ENCODE assay signal across 25 cellular contexts in the genomic region with DNA sequence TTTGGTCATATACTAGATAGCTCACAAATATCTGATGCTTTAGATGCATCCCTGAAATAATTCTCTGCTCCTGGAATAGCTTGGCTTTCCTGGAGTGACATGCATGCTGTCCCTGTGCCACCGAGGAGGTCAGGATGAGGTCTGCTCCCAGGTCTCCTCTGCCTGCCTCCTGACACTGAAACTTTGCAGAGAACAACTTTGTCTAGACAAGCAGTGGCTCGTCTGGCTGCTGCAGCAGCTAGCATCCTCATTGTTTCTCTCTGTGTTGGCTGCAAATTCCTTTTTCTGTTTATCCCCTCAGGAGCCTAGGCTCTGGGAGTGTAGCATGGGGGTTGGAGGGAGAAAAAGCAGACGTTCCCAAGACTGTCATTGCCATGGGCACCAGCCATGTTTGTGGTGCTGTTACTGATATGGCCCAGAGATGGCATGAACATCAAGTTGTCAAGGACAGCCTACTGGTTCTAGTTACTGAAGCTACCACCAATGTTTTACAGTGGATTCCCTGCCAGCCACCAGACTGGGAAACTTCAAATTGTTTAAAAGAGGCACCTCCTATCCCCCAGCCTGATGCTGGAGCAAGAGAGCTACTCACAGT.
DNase-seq lines count a peak whose midpoint lies in the region; TF ChIP-seq lines count a peak whose summit lies in the region.
"Had no signal": no experiment of that assay in that cellular context is flagged by ENCODE, and none has a peak within 500 bp of the region (broad histone marks: within the 10 kb centered on the region; RNA-seq: fewer than 3 reads in every experiment).

No MANE protein-coding gene starts in this region.

- H3K27me3 ChIP-seq in mammary epithelial cell (ENCODE audit: insufficient read depth, low read length) = no peaks in the 10 kb centered on the region
- no peaks in the 10 kb centered on the region for H3K27me3 ChIP-seq in prostate gland (replicated peaks; ENCODE audit: insufficient read depth)
- no peaks in the 10 kb centered on the region for H3K27me3 ChIP-seq in transverse colon
- H3K27me3 ChIP-seq: BE2C, SJSA1 had no signal

- H3K4me1 Mint-ChIP-seq in MCF 10A (ENCODE audit: insufficient read depth, unreplicated experiment) = no peaks in the 10 kb centered on the region

- H3K4me1 ChIP-seq in mammary epithelial cell (ENCODE audit: insufficient read depth, low read length) (no peaks in the 10 kb centered on the region), prostate gland (replicated peaks) (no peaks in the 10 kb centered on the region), transverse colon (no peaks in the 10 kb centered on the region), OCI-LY7 (ENCODE audit: insufficient read depth, low read length, poor library complexity, severe bottlenecking) (no peaks in the 10 kb centered on the region)
- H3K4me1 ChIP-seq: BE2C, SJSA1 had no signal

- POLR2A ChIA-PET in MCF 10A (lab: Yijun Ruan, JAX) = no interaction called here
- POLR2A ChIA-PET in OCI-LY7 (lab: Charles Lee) = interaction anchor here (0.6 to 1.5 kb wide), 2 partner anchors 11 to 336 kb away, joined by 4 read pairs; no protein-coding TSS in a partner anchor

- dilution Hi-C loops in mammary epithelial cell (cut with HindIII; ENCODE audit: low sequenced_read_pairs) = no loop called here

- intact Hi-C loops in MCF 10A (cut with micrococcal nuclease) (loop anchor here (10.0 kb wide), 1 partner anchor 205 kb away; the partner anchor contains the start of gene LRIG1), mammary epithelial cell (cut with micrococcal nuclease) (no loop called here), prostate gland (cut with DNase I) (no loop called here), transverse colon (cut with DNase I; ENCODE audit: low total_unique reads) (loop anchor here (5.0 to 10.0 kb wide), 2 partner anchors 152 to 295 kb away; no protein-coding TSS in a partner anchor), OCI-LY7 (cut with micrococcal nuclease; ENCODE audit: unreplicated experiment) (no loop called here)

- no peaks in the 10 kb centered on the region for H3K9me3 Mint-ChIP-seq in MCF 10A (ENCODE audit: unreplicated experiment)
- H3K9me3 Mint-ChIP-seq: HFFc6 had no signal

- H2AFZ ChIP-seq in mammary epithelial cell (ENCODE audit: low read depth, low read length) = no peak overlapping the region
- H2AFZ ChIP-seq in OCI-LY7 (ENCODE audit: low read length) = no peak overlapping the region
- H2AFZ ChIP-seq: GM23248, PC-9 had no signal

- DNase-seq in MCF 10A (ENCODE audit: unreplicated experiment) (peak; percentile 8), mammary epithelial cell (no peak), islet precursor cell (peak; percentile 71), prostate gland (ENCODE audit: low spot score) (peak; percentile 17), transverse colon (no peak), MV-4-11 (lab: John Stamatoyannopoulos, UW) (no peak), NCI-H146 treated with DMSO at 0.1 percent for 48 hours (lab: John Stamatoyannopoulos, UW; ENCODE audit: unreplicated experiment) (no peak), OCI-LY7 (ENCODE audit: low spot score) (no peak)
- DNase-seq: 8988T, ACHN, BE2C, Calu3, DMS79 treated with DMSO at 0.1 percent for 48 hours, GM23248, HFFc6, Karpas-422, NCI-H1105 treated with DMSO at 0.1 percent for 48 hours, NCI-H146, NCI-H2029, NCI-H226, NCI-H524, NCI-H748 treated with DMSO at 0.1 percent for 48 hours, PC-9 had no signal

- TF ChIP-seq CTCF in MCF 10A (IDR thresholded peaks at IDR 0.05; ENCODE audit: unreplicated experiment) = no peak
- no peak for TF ChIP-seq CTCF in mammary epithelial cell (conservative IDR thresholded peaks at IDR 0.05 in 1 of 2, IDR thresholded peaks at IDR 0.05 in 1 of 2; ENCODE audit: extremely low read depth in 1 of 2, insufficient read depth in 1 of 2, low read depth in 1 of 2, low read length in 2 of 2)
- no peak for TF ChIP-seq CTCF in prostate gland (IDR thresholded peaks at IDR 0.05)
- no peak for TF ChIP-seq CTCF in transverse colon (IDR thresholded peaks at IDR 0.05)
- no peak for TF ChIP-seq CTCF in OCI-LY7 (conservative IDR thresholded peaks at IDR 0.05; ENCODE audit: low read length)

- no TSS peak for BruUV-seq in MCF 10A (replicated peaks; lab: Mats Ljungman, UMichigan)
- BruUV-seq in mammary epithelial cell (replicated peaks; lab: Mats Ljungman, UMichigan) = no TSS peak
- no TSS peak for BruUV-seq in OCI-LY7 (replicated peaks; lab: Mats Ljungman, UMichigan)

- TF ChIP-seq POLR2A in prostate gland (IDR thresholded peaks at IDR 0.05) (no peak), transverse colon (IDR thresholded peaks at IDR 0.05) (no peak)

- CTCF ChIA-PET in MCF 10A (lab: Yijun Ruan, JAX) (interaction anchor here (0.5 to 1.6 kb wide), 6 partner anchors 53 to 485 kb away, joined by 3 to 7 read pairs (median 4); no protein-coding TSS in a partner anchor), mammary epithelial cell (lab: Charles Lee; ENCODE audit: low non-redundant PET) (no interaction called here), OCI-LY7 (lab: Charles Lee; ENCODE audit: unreplicated experiment) (no interaction called here)

- H3K9me3 ChIP-seq in mammary epithelial cell (replicated peaks; ENCODE audit: insufficient read depth, low read length) (no peaks in the 10 kb centered on the region), prostate gland (no peaks in the 10 kb centered on the region), transverse colon (no peaks in the 10 kb centered on the region), OCI-LY7 (ENCODE audit: low read length) (no peaks in the 10 kb centered on the region)
- H3K9me3 ChIP-seq: BE2C, HAP-1, SJSA1 had no signal

- H3K4me3 Mint-ChIP-seq in MCF 10A (ENCODE audit: unreplicated experiment) = no peak overlapping the region
- H3K4me3 Mint-ChIP-seq: HFFc6 had no signal

- H3K36me3 Mint-ChIP-seq in MCF 10A (ENCODE audit: insufficient read depth, unreplicated experiment) = no peaks in the 10 kb centered on the region

- no peak overlapping the region for H3K4me3 ChIP-seq in mammary epithelial cell (replicated peaks in 1 of 3; ENCODE audit: insufficient read depth in 1 of 3, low read depth in 2 of 3, low read length in 3 of 3)
- H3K4me3 ChIP-seq in prostate gland = no peak overlapping the region
- no peak overlapping the region for H3K4me3 ChIP-seq in transverse colon
- H3K4me3 ChIP-seq in OCI-LY7 (ENCODE audit: low read depth, low read length, poor library complexity, severe bottlenecking) = no peak overlapping the region
- H3K4me3 ChIP-seq: GM23248, HAP-1, PC-9, SJSA1 had no signal

- H3K36me3 ChIP-seq in mammary epithelial cell (ENCODE audit: insufficient read depth, low read length) (no peaks in the 10 kb centered on the region), prostate gland (no peaks in the 10 kb centered on the region), transverse colon (no peaks in the 10 kb centered on the region), OCI-LY7 (ENCODE audit: insufficient read depth, low read length) (no peaks in the 10 kb centered on the region)
- H3K36me3 ChIP-seq: BE2C, HAP-1, SJSA1 had no signal

- H3K27me3 Mint-ChIP-seq in MCF 10A (ENCODE audit: insufficient read depth, unreplicated experiment) = no peaks in the 10 kb centered on the region

- H3K9me2 ChIP-seq in OCI-LY7 (ENCODE audit: insufficient read depth, low read length) = no peaks in the 10 kb centered on the region

- peak; percentile 68 for TF ChIP-seq EP300 in transverse colon (IDR thresholded peaks at IDR 0.05; ENCODE audit: low read depth)

- H3K27ac Mint-ChIP-seq in MCF 10A (ENCODE audit: low read depth, unreplicated experiment) = no peak overlapping the region
- H3K27ac Mint-ChIP-seq: HFFc6 had no signal

- in situ Hi-C loops in mammary epithelial cell (cut with MboI; ENCODE audit: low sequenced_read_pairs in 2 of 2) (no loop called here), transverse colon (cut with MboI; ENCODE audit: low pct_ligation_motif_present in 1 of 4, low pct_unique_long_range_greater_than_20kb in 1 of 4, low sequenced_read_pairs in 3 of 4) (no loop called here)

- H3K4me2 ChIP-seq in mammary epithelial cell (ENCODE audit: insufficient read depth, low read depth, low read length) = no peak overlapping the region
- H3K4me2 ChIP-seq in OCI-LY7 (ENCODE audit: low read length) = no peak overlapping the region
- H3K4me2 ChIP-seq: PC-9 had no signal

- H4K20me1 ChIP-seq in mammary epithelial cell (ENCODE audit: insufficient read depth, low read length) (no peaks in the 10 kb centered on the region), OCI-LY7 (ENCODE audit: insufficient read depth, low read length) (no peaks in the 10 kb centered on the region)

- no peak overlapping the region for H3K27ac ChIP-seq in mammary epithelial cell (ENCODE audit: insufficient read depth, low read depth, low read length)
- H3K27ac ChIP-seq in prostate gland = no peak overlapping the region
- peak overlapping the region in 3 of 4 donors; percentile 11 to 60 (median 41) for H3K27ac ChIP-seq in transverse colon
- H3K27ac ChIP-seq in OCI-LY7 (ENCODE audit: low read depth, low read length, poor library complexity, severe bottlenecking) = no peak overlapping the region
- H3K27ac ChIP-seq: GM23248, PC-9, SJSA1 had no signal

- no peaks in the 10 kb centered on the region for H3K79me2 ChIP-seq in mammary epithelial cell (ENCODE audit: insufficient read depth, low read length)
- no peaks in the 10 kb centered on the region for H3K79me2 ChIP-seq in OCI-LY7 (ENCODE audit: insufficient read depth, low read depth, low read length)

- no peak overlapping the region for H3K9ac ChIP-seq in mammary epithelial cell (ENCODE audit: insufficient read depth, low read length)
- H3K9ac ChIP-seq: GM23248 had no signal

- 0% methylated on average over 3 of the region's 3 CpGs for WGBS in mammary epithelial cell (ENCODE audit: low coverage, missing lambda C conversion rate)
- WGBS in prostate gland = 36% methylated on average over 3 of the region's 3 CpGs
- 51 to 60% methylated on average over 1 to 3 of the region's 3 CpGs for WGBS in transverse colon (ENCODE audit: low coverage in 1 of 2), 2 donors

Comparison
In these comparisons a context has a peak if more than half of its experiments do, and no peak if none do; other contexts are left out.
1. DNase-seq: peak in MCF 10A (single experiment), islet precursor cell (single experiment) and prostate gland (single experiment); none in mammary epithelial cell (single experiment), transverse colon (single experiment), MV-4-11 (single experiment), NCI-H146 treated with DMSO at 0.1 percent for 48 hours (single experiment) and OCI-LY7 (single experiment).
2. intact Hi-C loops: an anchor here in MCF 10A (10.0 kb wide) and transverse colon (5.0 to 10.0 kb wide); none called in mammary epithelial cell, prostate gland and OCI-LY7.
3. H3K27ac ChIP-seq: peak in transverse colon (3 of 4); none in mammary epithelial cell (single experiment), prostate gland (0 of 2) and OCI-LY7 (single experiment).